ENCODE assay signal across 21 cellular contexts in the genomic region with DNA sequence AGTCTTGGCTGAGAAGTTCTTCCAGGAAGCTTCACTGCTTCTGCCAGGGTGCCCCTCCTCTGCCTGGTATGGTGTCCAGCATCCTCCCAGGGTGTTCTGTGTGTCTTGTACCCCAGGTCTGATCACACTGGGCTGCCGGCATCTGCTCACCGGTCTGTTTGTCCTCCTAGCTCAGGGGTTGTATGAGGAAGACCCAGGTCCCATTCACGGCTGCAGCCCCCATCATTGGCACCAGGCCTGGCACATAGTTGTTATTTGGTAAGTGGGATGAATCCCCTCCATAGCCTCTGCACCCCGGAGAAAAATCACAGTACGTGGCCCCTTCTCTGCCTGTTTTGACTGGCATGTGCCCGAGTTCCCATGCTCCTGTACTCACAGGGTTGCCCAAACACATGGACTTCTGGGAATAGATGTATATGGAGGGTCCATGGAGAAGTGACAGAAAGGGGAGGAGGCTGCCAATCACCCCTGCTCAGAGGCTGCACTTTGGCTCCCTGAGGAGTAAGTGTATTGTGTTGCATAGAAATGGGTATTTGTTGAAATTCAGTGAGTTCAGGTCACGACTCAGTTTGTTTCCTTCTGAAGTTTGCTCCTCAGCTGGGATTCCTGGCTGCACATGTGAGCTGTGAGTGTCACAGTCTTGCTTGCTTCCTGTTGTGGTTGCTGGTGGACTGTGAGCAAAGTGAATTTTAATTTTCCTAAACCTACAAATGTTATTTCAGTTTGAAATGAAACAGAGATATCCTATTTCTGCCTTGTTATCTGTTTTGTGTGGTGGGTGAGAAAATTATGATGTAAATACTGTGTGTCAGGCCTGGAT.
DNase-seq lines count a peak whose midpoint lies in the region; ATAC-seq, FAIRE-seq and TF ChIP-seq lines count a peak whose summit lies in the region.
"Had no signal": no experiment of that assay in that cellular context is flagged by ENCODE, and none has a peak within 500 bp of the region (broad histone marks: within the 10 kb centered on the region; RNA-seq: fewer than 3 reads in every experiment).

No MANE protein-coding gene starts in this region.

- ATAC-seq in GM21360 (IDR thresholded peaks at IDR 0.05; ENCODE audit: unreplicated experiment), result no peak
- ATAC-seq: gastroesophageal sphincter; left ventricle myocardium superior; natural killer cell treated with Interleukin-12 subunit alpha and Interleukin-12 subunit beta and Interleukin-15 and Interleukin-18, amount 100 ng/mL, for 72 hours had no signal

- no peaks in the 10 kb centered on the region for H3K9me3 ChIP-seq in CD4-positive, alpha-beta memory T cell (ENCODE audit: control insufficient read depth in 1 of 2, low read length in 2 of 2)
- H3K9me3 ChIP-seq: gastroesophageal sphincter, transverse colon had no signal

- peaks cover 11 to 19% (median 17%) of the 10 kb centered on the region in 4 donors for H3K4me1 Mint-ChIP-seq in CD4-positive, alpha-beta memory T cell
- H3K4me1 Mint-ChIP-seq: CD4-positive, CD25-positive, alpha-beta regulatory T cell had no signal

- peaks cover 0 to 8% (median 1%) of the 10 kb centered on the region in 8 donors for H3K9me3 Mint-ChIP-seq in CD4-positive, alpha-beta memory T cell
- H3K9me3 Mint-ChIP-seq: natural killer cell treated with Interleukin-12 subunit alpha and Interleukin-12 subunit beta and Interleukin-15 and Interleukin-18, amount 100 ng/mL, for 72 hours; T-helper 2 cell treated with Interferon-gamma antibody and Interleukin-4, amounts not matched to agents 5 μg/mL and 100 μg/mL, for 36 hours had no signal

- peaks cover 15% of the 10 kb centered on the region for H3K4me1 ChIP-seq in CD4-positive, alpha-beta memory T cell (ENCODE audit: insufficient read depth, low read length)
- H3K4me1 ChIP-seq: gastroesophageal sphincter, transverse colon had no signal

- in situ Hi-C loops in astrocyte of the spinal cord (cut with HindIII; ENCODE audit: low sequenced_read_pairs), result no loop called here

- FAIRE-seq in GM18507 (lab: Jason Lieb, UNC), result peak; percentile 21
- FAIRE-seq: G401.6 had no signal

- peaks cover 5 to 6% of the 10 kb centered on the region in 2 donors for H3K27me3 Mint-ChIP-seq in CD4-positive, alpha-beta memory T cell
- H3K27me3 Mint-ChIP-seq: CD4-positive, CD25-positive, alpha-beta regulatory T cell had no signal

- no peak for TF ChIP-seq CTCF in astrocyte of the spinal cord (IDR thresholded peaks at IDR 0.05; ENCODE audit: low read depth, low read length)

- no peak overlapping the region for H3K4me3 ChIP-seq in CD4-positive, alpha-beta memory T cell (ENCODE audit: low read length in 2 of 2)
- H3K4me3 ChIP-seq in astrocyte of the spinal cord (ENCODE audit: low read depth, low read length), result no peak overlapping the region
- H3K4me3 ChIP-seq: gastroesophageal sphincter, transverse colon had no signal

- POLR2A ChIA-PET in CD4-positive, alpha-beta memory T cell (lab: Charles Lee; ENCODE audit: partially characterized antibody), result interaction anchor here (1.0 kb wide), 2 partner anchors 9 to 12 kb away, joined by 3 read pairs; no protein-coding TSS in a partner anchor

- CTCF ChIA-PET in CD4-positive, alpha-beta memory T cell (lab: Charles Lee; ENCODE audit: partially characterized antibody), result no interaction called here

- intact Hi-C loops in CD4-positive, alpha-beta memory T cell (cut with micrococcal nuclease), result no loop called here

- H3K36me3 ChIP-seq in CD4-positive, alpha-beta memory T cell (ENCODE audit: insufficient read depth, low read length), result no peaks in the 10 kb centered on the region
- H3K36me3 ChIP-seq: gastroesophageal sphincter, transverse colon had no signal

- peak in 1 of 5 donors; percentile 2 for DNase-seq in CD4-positive, alpha-beta memory T cell
- no peak for DNase-seq in GM18507 (ENCODE audit: extremely low spot score, insufficient read length, low read depth)
- DNase-seq in astrocyte of the spinal cord (ENCODE audit: low read depth, low spot score), result peak; percentile 23
- DNase-seq in medulla oblongata (ENCODE audit: extremely low spot score), result peak; percentile 14
- no peak for DNase-seq in substantia nigra (lab: John Stamatoyannopoulos, UW)
- DNase-seq in stimulated activated CD8-positive, alpha-beta memory T cell treated with anti-CD3 and anti-CD28 coated beads, Interleukin-4, amount 100 ng/mL, for 48 hours, result no peak
- DNase-seq: activated CD4-positive, alpha-beta T cell treated with anti-CD3 and anti-CD28 coated beads, Interleukin-2, amount 50 U/mL, for 1 hour; activated CD8-positive, alpha-beta memory T cell treated with anti-CD3 and anti-CD28 coated beads, Interleukin-2, amount 50 U/mL, for 4 hours; CD4-positive, CD25-positive, alpha-beta regulatory T cell; cortex of kidney; DMS 273 treated with DMSO at 0.1 percent for 48 hours; endodermal cell; left ventricle myocardium superior; midbrain; transverse colon had no signal

- no peaks in the 10 kb centered on the region for H3K27me3 ChIP-seq in CD4-positive, alpha-beta memory T cell (ENCODE audit: insufficient read depth, low read length)
- H3K27me3 ChIP-seq: transverse colon had no signal

- peak overlapping the region in 4 of 7 donors; percentile 0 to 49 (median 5) for H3K27ac Mint-ChIP-seq in CD4-positive, alpha-beta memory T cell
- H3K27ac Mint-ChIP-seq: CD4-positive, CD25-positive, alpha-beta regulatory T cell; endodermal cell; natural killer cell treated with Interleukin-12 subunit alpha and Interleukin-12 subunit beta and Interleukin-15 and Interleukin-18, amount 100 ng/mL, for 72 hours; T-helper 2 cell treated with Interferon-gamma antibody and Interleukin-4, amounts not matched to agents 5 μg/mL and 100 μg/mL, for 36 hours had no signal

- no peak overlapping the region for H3K27ac ChIP-seq in CD4-positive, alpha-beta memory T cell (ENCODE audit: low read depth, low read length)
- H3K27ac ChIP-seq in substantia nigra (ENCODE audit: low read depth, low read length, poor library complexity, severe bottlenecking), result no peak overlapping the region
- H3K27ac ChIP-seq: gastroesophageal sphincter, transverse colon, VCaP had no signal

- H3K4me3 Mint-ChIP-seq in CD4-positive, alpha-beta memory T cell, result peak overlapping the region in 2 of 8 donors; percentile 22 to 45
- H3K4me3 Mint-ChIP-seq: CD4-positive, CD25-positive, alpha-beta regulatory T cell; endodermal cell; natural killer cell treated with Interleukin-12 subunit alpha and Interleukin-12 subunit beta and Interleukin-15 and Interleukin-18, amount 100 ng/mL, for 72 hours; T-helper 2 cell treated with Interferon-gamma antibody and Interleukin-4, amounts not matched to agents 5 μg/mL and 100 μg/mL, for 36 hours had no signal

- H3K36me3 Mint-ChIP-seq in CD4-positive, alpha-beta memory T cell, result peaks cover 0 to 3% of the 10 kb centered on the region in 2 donors
- H3K36me3 Mint-ChIP-seq: CD4-positive, CD25-positive, alpha-beta regulatory T cell; natural killer cell treated with Interleukin-12 subunit alpha and Interleukin-12 subunit beta and Interleukin-15 and Interleukin-18, amount 100 ng/mL, for 72 hours had no signal

Comparison
In these comparisons a context has a peak if more than half of its experiments do, and no peak if none do; other contexts are left out.
1. DNase-seq: peak in astrocyte of the spinal cord (single experiment) and medulla oblongata (single experiment); none in GM18507 (single experiment), substantia nigra (0 of 49) and stimulated activated CD8-positive, alpha-beta memory T cell treated with anti-CD3 and anti-CD28 coated beads, Interleukin-4, amount 100 ng/mL, for 48 hours (single experiment).